ENCODE assay signal across 29 cellular contexts in genomic region chrX:105098201-105098600, GRCh38.
"Had no signal": no experiment of that assay in that cellular context is flagged by ENCODE, and none has a peak within 500 bp of the region (broad histone marks: within the 10 kb centered on the region; RNA-seq: fewer than 3 reads in every experiment).

No MANE protein-coding gene starts in this region.

- H3K4me3 ChIP-seq: left ventricle myocardium inferior, lung, mucosa of descending colon, pancreas, prostate gland, smooth muscle cell, tibial nerve, uterus had no signal

- H3K36me3 Mint-ChIP-seq: immature natural killer cell; memory B cell; stimulated activated memory B cell treated with anti-CD40 and anti-IgM and Interleukin-4, amounts not matched to agents 10 μg/mL and 1 μg/mL and 100 μg/mL, for 72 hours; type B pancreatic cell had no signal

- H3K27me3 Mint-ChIP-seq: memory B cell; naive thymus-derived CD8-positive, alpha-beta T cell; stimulated activated memory B cell treated with anti-CD40 and anti-IgM and Interleukin-4, amounts not matched to agents 10 μg/mL and 1 μg/mL and 100 μg/mL, for 72 hours; stimulated activated naive CD8-positive, alpha-beta T cell treated with anti-CD3 and anti-CD28 coated beads, Interleukin-15, amount 100 ng/mL, for 72 hours; type B pancreatic cell had no signal

- H3K27ac ChIP-seq: left ventricle myocardium inferior, pancreas, prostate gland, tibial nerve, uterus had no signal

- H3K9me3 Mint-ChIP-seq: stimulated activated memory B cell treated with anti-CD40 and anti-IgM and Interleukin-4, amounts not matched to agents 10 μg/mL and 1 μg/mL and 100 μg/mL, for 72 hours; stimulated activated naive CD8-positive, alpha-beta T cell treated with anti-CD3 and anti-CD28 coated beads, Interleukin-15, amount 100 ng/mL, for 72 hours had no signal

- H3K36me3 ChIP-seq: left ventricle myocardium inferior, pancreas, prostate gland, tibial nerve, uterus had no signal

- DNase-seq: hippocampal formation; immature natural killer cell; left ventricle myocardium inferior; midbrain; mucosa of descending colon; naive thymus-derived CD8-positive, alpha-beta T cell; nucleus accumbens; pancreas; posterior cingulate gyrus; retina; right cardiac atrium; stimulated activated CD4-positive, alpha-beta T cell treated with anti-CD3 and anti-CD28 coated beads, Interleukin-1b, Interleukin-23, amount 100 ng/mL, for 48 hours; stimulated activated CD4-positive, alpha-beta T cell treated with anti-CD3 and anti-CD28 coated beads, Interleukin-2, amount 100 ng/mL, for 48 hours; stimulated activated CD4-positive, alpha-beta T cell treated with anti-CD3 and anti-CD28 coated beads, Interleukin-4, amount 100 ng/mL, for 4 hours; stimulated activated CD8-positive, alpha-beta memory T cell treated with anti-CD3 and anti-CD28 coated beads, Interleukin-4, amount 100 ng/mL, for 48 hours; stimulated activated naive CD4-positive, alpha-beta T cell treated with Interleukin-2 at 50 U/mL for 16 hours; stimulated activated naive CD8-positive, alpha-beta T cell treated with anti-CD3 and anti-CD28 coated beads, Interleukin-15, amount 100 ng/mL, for 72 hours; substantia nigra; uterus had no signal

- H3K4me1 Mint-ChIP-seq: immature natural killer cell; memory B cell; naive thymus-derived CD8-positive, alpha-beta T cell; nephron; neural crest cell; stimulated activated memory B cell treated with anti-CD40 and anti-IgM and Interleukin-4, amounts not matched to agents 10 μg/mL and 1 μg/mL and 100 μg/mL, for 72 hours; stimulated activated naive CD8-positive, alpha-beta T cell treated with anti-CD3 and anti-CD28 coated beads, Interleukin-15, amount 100 ng/mL, for 72 hours had no signal

- H3K27ac Mint-ChIP-seq: immature natural killer cell; memory B cell; naive thymus-derived CD8-positive, alpha-beta T cell; nephron; stimulated activated memory B cell treated with anti-CD40 and anti-IgM and Interleukin-4, amounts not matched to agents 10 μg/mL and 1 μg/mL and 100 μg/mL, for 72 hours; stimulated activated naive CD8-positive, alpha-beta T cell treated with anti-CD3 and anti-CD28 coated beads, Interleukin-15, amount 100 ng/mL, for 72 hours; type B pancreatic cell had no signal

- FAIRE-seq: islet of Langerhans, pancreas had no signal

- H3K4me2 ChIP-seq: smooth muscle cell had no signal

- H3K27me3 ChIP-seq: uterus had no signal

- H3K9me3 ChIP-seq: left ventricle myocardium inferior, mucosa of descending colon, pancreas, prostate gland, tibial nerve, uterus had no signal

- H3K4me1 ChIP-seq: left ventricle myocardium inferior, pancreas, prostate gland, tibial nerve, uterus had no signal

- H3K4me3 Mint-ChIP-seq: immature natural killer cell; memory B cell; naive thymus-derived CD8-positive, alpha-beta T cell; nephron; neural crest cell; stimulated activated memory B cell treated with anti-CD40 and anti-IgM and Interleukin-4, amounts not matched to agents 10 μg/mL and 1 μg/mL and 100 μg/mL, for 72 hours; stimulated activated naive CD8-positive, alpha-beta T cell treated with anti-CD3 and anti-CD28 coated beads, Interleukin-15, amount 100 ng/mL, for 72 hours; type B pancreatic cell had no signal
